Comparison of ENCODE assay signal across 18 cellular contexts in genomic region chr3:30438121-30438520, GRCh38.
DNase-seq lines count a peak whose midpoint lies in the region; ATAC-seq and TF ChIP-seq lines count a peak whose summit lies in the region.
"Had no signal": no experiment of that assay in that cellular context is flagged by ENCODE, and none has a peak within 500 bp of the region (broad histone marks: within the 10 kb centered on the region; RNA-seq: fewer than 3 reads in every experiment).

No MANE protein-coding gene starts in this region.

- DNase-seq in MV-4-11 (lab: John Stamatoyannopoulos, UW): peak; percentile 6
- DNase-seq in left kidney (ENCODE audit: low read depth, low spot score): peak; percentile 31
- no peak for DNase-seq in tibial artery
- DNase-seq in activated T-cell treated with anti-CD3 and anti-CD28 coated beads, Interleukin-2, amount 50 U/mL, for 4 hours: no peak
- DNase-seq in DMS114 treated with DMSO at 0.1 percent for 48 hours (lab: John Stamatoyannopoulos, UW; ENCODE audit: unreplicated experiment): no peak
- DNase-seq: activated effector memory CD4-positive, alpha-beta T cell treated with anti-CD3 and anti-CD28 coated beads, Interleukin-2, amount 50 U/mL, for 16 hours; amygdala; BE2C; GF-D8; HCEC 1CT; IMR-90; NCI-H1930; ovary; stimulated activated CD4-positive, alpha-beta T cell treated with anti-CD3 and anti-CD28 coated beads, Interleukin-4, amount 100 ng/mL, for 24 hours; T-helper 9 cell had no signal

- TF ChIP-seq CTCF in tibial artery (IDR thresholded peaks at IDR 0.05): no peak

- no peaks in the 10 kb centered on the region for H3K9me3 ChIP-seq in tibial artery
- H3K9me3 ChIP-seq: BE2C, ovary, suprapubic skin had no signal

- peaks cover 22% of the 10 kb centered on the region for H3K4me1 Mint-ChIP-seq in activated T-cell treated with anti-CD3 and anti-CD28 coated beads, Interleukin-2, amount 50 U/mL, for 4 hours (ENCODE audit: low read depth)

- no peak overlapping the region for H3K4me3 Mint-ChIP-seq in activated T-cell treated with anti-CD3 and anti-CD28 coated beads, Interleukin-2, amount 50 U/mL, for 4 hours

- intact Hi-C loops in tibial artery (cut with DNase I; ENCODE audit: low total_unique reads): no loop called here

- H3K27me3 ChIP-seq in tibial artery: no peaks in the 10 kb centered on the region
- H3K27me3 ChIP-seq: BE2C, ovary, suprapubic skin had no signal

- peak; percentile 57 for ATAC-seq in GM18909 (IDR thresholded peaks at IDR 0.05; ENCODE audit: poor library complexity, unreplicated experiment)
- ATAC-seq in activated T-cell treated with anti-CD3 and anti-CD28 coated beads, Interleukin-2, amount 50 U/mL, for 4 hours: no peak
- no peak for ATAC-seq in HG03196 (IDR thresholded peaks at IDR 0.05; ENCODE audit: unreplicated experiment)

- peaks cover 4% of the 10 kb centered on the region for H3K9me3 Mint-ChIP-seq in activated T-cell treated with anti-CD3 and anti-CD28 coated beads, Interleukin-2, amount 50 U/mL, for 4 hours

- peaks cover 0 to 81% (median 52%) of the 10 kb centered on the region in 4 donors for H3K4me1 ChIP-seq in tibial artery
- H3K4me1 ChIP-seq: BE2C had no signal

- no peaks in the 10 kb centered on the region for H3K27me3 Mint-ChIP-seq in activated T-cell treated with anti-CD3 and anti-CD28 coated beads, Interleukin-2, amount 50 U/mL, for 4 hours (ENCODE audit: low read depth)

- H3K36me3 ChIP-seq in tibial artery: no peaks in the 10 kb centered on the region
- H3K36me3 ChIP-seq: BE2C, ovary, suprapubic skin had no signal

- no peak overlapping the region for H3K4me3 ChIP-seq in tibial artery
- H3K4me3 ChIP-seq: ovary, suprapubic skin had no signal

- no peaks in the 10 kb centered on the region for H3K36me3 Mint-ChIP-seq in activated T-cell treated with anti-CD3 and anti-CD28 coated beads, Interleukin-2, amount 50 U/mL, for 4 hours (ENCODE audit: insufficient read depth)

- peak overlapping the region; percentile 76 to 77 for H3K27ac ChIP-seq in tibial artery
- H3K27ac ChIP-seq: ovary, suprapubic skin had no signal

Comparison
In these comparisons a context has a peak if more than half of its experiments do, and no peak if none do; other contexts are left out.
1. DNase-seq: peak in MV-4-11 (single experiment) and left kidney (single experiment); none in tibial artery (0 of 2), activated T-cell treated with anti-CD3 and anti-CD28 coated beads, Interleukin-2, amount 50 U/mL, for 4 hours (single experiment) and DMS114 treated with DMSO at 0.1 percent for 48 hours (single experiment).